In the genomic region with DNA sequence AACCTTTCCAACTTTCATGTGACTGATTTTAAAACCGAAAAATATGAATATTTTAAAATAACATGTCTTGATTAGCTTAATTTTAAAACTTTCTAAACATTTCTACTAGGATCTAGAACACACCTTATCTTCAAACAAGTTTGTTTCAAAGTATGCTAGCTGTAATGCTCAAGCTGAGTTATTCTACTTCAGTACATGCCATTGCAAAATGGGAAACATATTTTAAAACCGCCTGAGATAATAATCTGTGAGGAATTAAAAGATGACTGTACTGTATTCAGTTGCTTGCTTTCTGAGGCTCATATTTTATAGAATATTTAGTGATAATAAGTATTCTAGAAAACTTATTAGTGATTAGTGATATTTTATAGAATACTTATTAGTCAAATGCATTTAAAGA, we compare ENCODE assay signal across 7 cellular contexts.
"Had no signal": no experiment of that assay in that cellular context is flagged by ENCODE, and none has a peak within 500 bp of the region (broad histone marks: within the 10 kb centered on the region; RNA-seq: fewer than 3 reads in every experiment).

No MANE protein-coding gene starts in this region.

- H3K27ac ChIP-seq: KMS-11 had no signal

- H3K4me2 ChIP-seq: KMS-11 had no signal

- FAIRE-seq: HTR-8/SVneo had no signal

- DNase-seq: GOT3, H9, HCEC 1CT, IMR-90, KBM-7 had no signal

- H3K9ac ChIP-seq: KMS-11 had no signal
